Comparison of ENCODE assay signal across 8 cellular contexts in genomic region chr7:138000081-138000701, GRCh38. TPM values are rescaled to one million over a fixed set of nuclear protein-coding genes. Genes with fewer than 3 reads are reported as not detected.
DNase-seq lines count a peak whose midpoint lies in the region; ATAC-seq, FAIRE-seq and TF ChIP-seq lines count a peak whose summit lies in the region.

No MANE protein-coding gene starts in this region.

- TF ChIP-seq CTCF in CD8-positive, alpha-beta T cell (IDR thresholded peaks at IDR 0.05), result no peak
- no peak for TF ChIP-seq CTCF in activated CD8-positive, alpha-beta T cell treated with anti-CD3 and anti-CD28 coated beads for 36 hours (IDR thresholded peaks at IDR 0.05)
- no peak for TF ChIP-seq CTCF in glutamatergic neuron (IDR thresholded peaks at IDR 0.05; ENCODE audit: partially characterized antibody, unreplicated experiment)
- TF ChIP-seq CTCF in parathyroid adenoma (IDR thresholded peaks at IDR 0.05), result no peak
- no peak for TF ChIP-seq CTCF in D721Med (IDR thresholded peaks at IDR 0.05; ENCODE audit: insufficient read depth, missing control alignments)

- H3K36me3 Mint-ChIP-seq in CD8-positive, alpha-beta T cell, result peaks cover 9% of the 10 kb centered on the region
- peaks cover 12% of the 10 kb centered on the region for H3K36me3 Mint-ChIP-seq in activated CD8-positive, alpha-beta T cell treated with anti-CD3 and anti-CD28 coated beads for 36 hours (ENCODE audit: low read depth)
- H3K36me3 Mint-ChIP-seq in glutamatergic neuron (ENCODE audit: unreplicated experiment), result no peaks in the 10 kb centered on the region

- H3K9me3 ChIP-seq in CD8-positive, alpha-beta T cell (ENCODE audit: low read length), result no peaks in the 10 kb centered on the region
- H3K9me3 ChIP-seq in parathyroid adenoma (ENCODE audit: control insufficient read depth, low read length), result no peaks in the 10 kb centered on the region

- peaks cover 39% of the 10 kb centered on the region for H3K79me2 ChIP-seq in parathyroid adenoma

- DNase-seq in CD8-positive, alpha-beta T cell, result no peak
- DNase-seq in HuH-7.5 (ENCODE audit: low spot score) (peak; percentile 24), glutamatergic neuron (peak; percentile 30), D721Med (ENCODE audit: insufficient read length, low spot score) (no peak), DMS114 treated with DMSO at 0.1 percent for 48 hours (lab: John Stamatoyannopoulos, UW; ENCODE audit: unreplicated experiment) (no peak), GOT3 (lab: John Stamatoyannopoulos, UW) (no peak)
- no peak for DNase-seq in activated CD8-positive, alpha-beta T cell treated with anti-CD3 and anti-CD28 coated beads for 36 hours

- H3K4me1 Mint-ChIP-seq in CD8-positive, alpha-beta T cell (ENCODE audit: low read depth), result peaks cover 45% of the 10 kb centered on the region
- peaks cover 36% of the 10 kb centered on the region for H3K4me1 Mint-ChIP-seq in activated CD8-positive, alpha-beta T cell treated with anti-CD3 and anti-CD28 coated beads for 36 hours (ENCODE audit: low read depth)
- H3K4me1 Mint-ChIP-seq in glutamatergic neuron (ENCODE audit: low read depth, unreplicated experiment), result peaks cover 33% of the 10 kb centered on the region

- CTCF ChIA-PET in CD8-positive, alpha-beta T cell (lab: Charles Lee), result interaction anchor here (2.7 to 10.7 kb wide), 2 partner anchors 9 to 96 kb away, joined by 18 to 342 read pairs; no protein-coding TSS in a partner anchor
- CTCF ChIA-PET in activated CD8-positive, alpha-beta T cell treated with anti-CD3 and anti-CD28 coated beads for 36 hours (lab: Charles Lee), result interaction anchor here (0.6 to 16.3 kb wide), 4 partner anchors 8 to 333 kb away, joined by 3 to 334 read pairs (median 14); no protein-coding TSS in a partner anchor

- no peaks in the 10 kb centered on the region for H3K27me3 ChIP-seq in CD8-positive, alpha-beta T cell (ENCODE audit: insufficient read depth, low read length)
- H3K27me3 ChIP-seq in parathyroid adenoma (ENCODE audit: control insufficient read depth, insufficient read depth, low read length), result no peaks in the 10 kb centered on the region

- H3K4me3 ChIP-seq in CD8-positive, alpha-beta T cell (ENCODE audit: low read depth, low read length), result no peak overlapping the region
- peak overlapping the region; percentile 75 for H3K4me3 ChIP-seq in parathyroid adenoma (ENCODE audit: low read depth, low read length)

- peak overlapping the region; percentile 90 for H3K4me3 Mint-ChIP-seq in CD8-positive, alpha-beta T cell
- peak overlapping the region; percentile 94 for H3K4me3 Mint-ChIP-seq in activated CD8-positive, alpha-beta T cell treated with anti-CD3 and anti-CD28 coated beads for 36 hours
- H3K4me3 Mint-ChIP-seq in glutamatergic neuron (ENCODE audit: unreplicated experiment), result peak overlapping the region; percentile 97

- peak overlapping the region; percentile 9 for H3K27ac Mint-ChIP-seq in CD8-positive, alpha-beta T cell
- peak overlapping the region; percentile 93 for H3K27ac Mint-ChIP-seq in activated CD8-positive, alpha-beta T cell treated with anti-CD3 and anti-CD28 coated beads for 36 hours
- peak overlapping the region; percentile 96 for H3K27ac Mint-ChIP-seq in glutamatergic neuron (ENCODE audit: unreplicated experiment)

- H3K27me3 Mint-ChIP-seq in CD8-positive, alpha-beta T cell (ENCODE audit: low read depth), result no peaks in the 10 kb centered on the region
- no peaks in the 10 kb centered on the region for H3K27me3 Mint-ChIP-seq in activated CD8-positive, alpha-beta T cell treated with anti-CD3 and anti-CD28 coated beads for 36 hours
- peaks cover 7% of the 10 kb centered on the region for H3K27me3 Mint-ChIP-seq in glutamatergic neuron (ENCODE audit: unreplicated experiment)

- peaks cover 11% of the 10 kb centered on the region for H3K4me1 ChIP-seq in CD8-positive, alpha-beta T cell (ENCODE audit: insufficient read depth, low read length)
- H3K4me1 ChIP-seq in parathyroid adenoma, result peaks cover 24% of the 10 kb centered on the region

- H3K36me3 ChIP-seq in CD8-positive, alpha-beta T cell (ENCODE audit: insufficient read depth, low read length), result no peaks in the 10 kb centered on the region
- H3K36me3 ChIP-seq in parathyroid adenoma (ENCODE audit: control insufficient read depth, insufficient read depth, low read length), result no peaks in the 10 kb centered on the region

- peak overlapping the region; percentile 77 for H3K4me2 ChIP-seq in parathyroid adenoma (ENCODE audit: low read length)

- no peak for ATAC-seq in CD8-positive, alpha-beta T cell
- no peak for ATAC-seq in activated CD8-positive, alpha-beta T cell treated with anti-CD3 and anti-CD28 coated beads for 36 hours

- H3K9ac ChIP-seq in parathyroid adenoma, result no peak overlapping the region

- FAIRE-seq in D721Med (lab: Jason Lieb, UNC), result no peak

- no peak overlapping the region for H3K27ac ChIP-seq in CD8-positive, alpha-beta T cell (ENCODE audit: low read depth, low read length)
- H3K27ac ChIP-seq in parathyroid adenoma, result peak overlapping the region; percentile 83

- intact Hi-C loops in CD8-positive, alpha-beta T cell (cut with DNase I, micrococcal nuclease), result loop anchor here (2.0 to 10.0 kb wide), 6 partner anchors 461 to 1355 kb away; partner anchors contain the start of genes LUC7L2 (in 1 of the 2), TRIM24 (in 1 of the 2) and UBN2 (in 1 of the 2)
- intact Hi-C loops in activated CD8-positive, alpha-beta T cell treated with anti-CD3 and anti-CD28 coated beads for 36 hours (cut with micrococcal nuclease), result no loop called here

- POLR2A ChIA-PET in CD8-positive, alpha-beta T cell (lab: Charles Lee), result interaction anchor here (1.3 kb wide), 1 partner anchor 97 kb away, joined by 3 read pairs; no protein-coding TSS in a partner anchor
- POLR2A ChIA-PET in activated CD8-positive, alpha-beta T cell treated with anti-CD3 and anti-CD28 coated beads for 36 hours (lab: Charles Lee), result interaction anchor here (1.7 kb wide), 1 partner anchor 14 kb away, joined by 5 read pairs; no protein-coding TSS in a partner anchor

- H2AFZ ChIP-seq in parathyroid adenoma, result peak overlapping the region; percentile 51

- no peaks in the 10 kb centered on the region for H3K9me3 Mint-ChIP-seq in CD8-positive, alpha-beta T cell
- no peaks in the 10 kb centered on the region for H3K9me3 Mint-ChIP-seq in activated CD8-positive, alpha-beta T cell treated with anti-CD3 and anti-CD28 coated beads for 36 hours
- peaks cover 20% of the 10 kb centered on the region for H3K9me3 Mint-ChIP-seq in glutamatergic neuron (ENCODE audit: unreplicated experiment)

RNA-seq across cellular contexts. Expression of gene CREB3L2, which starts 1.7 kb away (rescaled TPM):
- total RNA-seq in CD8-positive, alpha-beta T cell, result 10 to 100 TPM; 11.9 to 12.6 TPM
- 10 to 100 TPM; 21.0 to 24.4 TPM for total RNA-seq in activated CD8-positive, alpha-beta T cell treated with anti-CD3 and anti-CD28 coated beads for 36 hours
- 45.4 TPM for total RNA-seq in glutamatergic neuron (ENCODE audit: unreplicated experiment)

Comparison
In these comparisons a context has a peak if more than half of its experiments do, and no peak if none do; other contexts are left out.
1. DNase-seq: peak in HuH-7.5 (single experiment) and glutamatergic neuron (single experiment); none in CD8-positive, alpha-beta T cell (0 of 7), activated CD8-positive, alpha-beta T cell treated with anti-CD3 and anti-CD28 coated beads for 36 hours (single experiment), D721Med (single experiment), DMS114 treated with DMSO at 0.1 percent for 48 hours (single experiment) and GOT3 (single experiment).
2. H3K27ac Mint-ChIP-seq: peak in every context shown above with its lines; median percentile 96 in glutamatergic neuron; 93 in activated CD8-positive, alpha-beta T cell treated with anti-CD3 and anti-CD28 coated beads for 36 hours; 9 in CD8-positive, alpha-beta T cell.
3. Peak in every context shown above with its lines, with median percentiles within 50 percentile points of each other: H3K4me3 Mint-ChIP-seq.